In the genomic region with DNA sequence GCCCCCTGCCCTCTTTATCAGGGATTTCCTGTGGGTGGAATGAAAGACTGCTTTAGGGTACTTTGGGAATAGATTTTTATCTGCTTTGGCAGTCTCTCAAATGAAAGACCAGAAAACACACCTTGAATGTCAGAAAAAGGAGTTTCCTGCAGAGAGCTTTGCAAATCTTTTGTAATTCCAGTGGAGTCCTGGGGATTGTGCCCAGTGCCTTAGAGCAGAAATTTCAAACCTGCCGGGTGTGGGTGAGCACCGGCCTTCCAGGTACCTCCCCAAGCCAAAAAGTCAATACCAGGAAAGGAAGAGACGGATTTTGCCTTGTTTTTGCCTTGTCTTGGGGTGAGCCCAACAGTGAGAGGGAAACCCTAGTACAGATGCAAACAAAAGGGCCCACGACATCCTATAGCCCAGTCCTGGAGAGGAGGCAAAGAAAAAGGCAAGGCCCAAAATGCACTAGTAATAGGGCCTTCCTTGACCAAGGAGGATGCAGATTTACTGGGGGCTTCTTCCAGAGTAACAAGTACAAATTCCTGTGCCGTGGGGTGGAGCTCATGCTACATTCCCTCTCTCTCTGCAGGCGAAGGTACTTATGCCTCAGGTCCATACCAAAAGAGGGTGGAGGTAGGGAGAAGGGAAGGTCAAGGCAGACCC, we compare ENCODE assay signal across 20 cellular contexts. TPM values are rescaled to one million over a fixed set of nuclear protein-coding genes. Genes with fewer than 3 reads are reported as not detected.
"Had no signal": no experiment of that assay in that cellular context is flagged by ENCODE, and none has a peak within 500 bp of the region (broad histone marks: within the 10 kb centered on the region; RNA-seq: fewer than 3 reads in every experiment).

No MANE protein-coding gene starts in this region.

- H3K4me3 Mint-ChIP-seq: activated naive CD8-positive, alpha-beta T cell treated with anti-CD3 and anti-CD28 coated beads for 36 hours; effector memory CD8-positive, alpha-beta T cell; naive thymus-derived CD4-positive, alpha-beta T cell; stimulated activated naive B cell treated with anti-CD40 and anti-IgM and Interleukin-4, amounts not matched to agents 10 μg/mL and 1 μg/mL and 100 μg/mL, for 72 hours had no signal

- H3K36me3 ChIP-seq: esophagus muscularis mucosa, left lung, prostate gland, transverse colon had no signal

- H3K27me3 ChIP-seq: transverse colon had no signal

- H3K4me1 ChIP-seq: esophagus muscularis mucosa, left lung, prostate gland, transverse colon had no signal

- H3K9me3 ChIP-seq: esophagus muscularis mucosa, left lung, prostate gland, transverse colon had no signal

- H3K4me1 Mint-ChIP-seq: activated naive CD8-positive, alpha-beta T cell treated with anti-CD3 and anti-CD28 coated beads for 36 hours; naive thymus-derived CD4-positive, alpha-beta T cell; stimulated activated naive B cell treated with anti-CD40 and anti-IgM and Interleukin-4, amounts not matched to agents 10 μg/mL and 1 μg/mL and 100 μg/mL, for 72 hours had no signal

- H3K27me3 Mint-ChIP-seq: activated naive CD8-positive, alpha-beta T cell treated with anti-CD3 and anti-CD28 coated beads for 36 hours had no signal

- H3K27ac Mint-ChIP-seq: activated naive CD8-positive, alpha-beta T cell treated with anti-CD3 and anti-CD28 coated beads for 36 hours; effector memory CD8-positive, alpha-beta T cell; naive thymus-derived CD4-positive, alpha-beta T cell; stimulated activated naive B cell treated with anti-CD40 and anti-IgM and Interleukin-4, amounts not matched to agents 10 μg/mL and 1 μg/mL and 100 μg/mL, for 72 hours had no signal

- H3K36me3 Mint-ChIP-seq: activated naive CD8-positive, alpha-beta T cell treated with anti-CD3 and anti-CD28 coated beads for 36 hours; naive thymus-derived CD4-positive, alpha-beta T cell; stimulated activated naive B cell treated with anti-CD40 and anti-IgM and Interleukin-4, amounts not matched to agents 10 μg/mL and 1 μg/mL and 100 μg/mL, for 72 hours had no signal

- DNase-seq: activated CD4-positive, alpha-beta T cell treated with anti-CD3 and anti-CD28 coated beads for 4 hours; activated CD4-positive, alpha-beta T cell treated with anti-CD3 and anti-CD28 coated beads, Interleukin-2, amount 50 U/mL, for 48 hours; activated naive CD4-positive, alpha-beta T cell treated with Interleukin-2 at 50 U/mL for 16 hours; activated naive CD8-positive, alpha-beta T cell treated with anti-CD3 and anti-CD28 coated beads for 36 hours; activated T-cell treated with anti-CD3 and anti-CD28 coated beads, Interleukin-2, amount 50 U/mL, for 48 hours; central memory CD4-positive, alpha-beta T cell; dermis blood vessel endothelial cell; effector memory CD8-positive, alpha-beta T cell; kidney; left lung; naive thymus-derived CD4-positive, alpha-beta T cell; stimulated activated CD4-positive, alpha-beta T cell treated with anti-CD3 and anti-CD28 coated beads, Interleukin-2, amount 100 ng/mL, for 48 hours; stimulated activated CD8-positive, alpha-beta memory T cell treated with anti-CD3 and anti-CD28 coated beads, Interleukin-4, amount 100 ng/mL, for 48 hours; stimulated activated naive B cell treated with anti-CD40 and anti-IgM and Interleukin-4, amounts not matched to agents 10 μg/mL and 1 μg/mL and 100 μg/mL, for 72 hours; T-helper 1 cell; transverse colon had no signal

- H3K4me3 ChIP-seq: esophagus muscularis mucosa, left lung, lung, prostate gland, transverse colon had no signal

- H3K9me3 Mint-ChIP-seq: activated naive CD8-positive, alpha-beta T cell treated with anti-CD3 and anti-CD28 coated beads for 36 hours; effector memory CD8-positive, alpha-beta T cell; naive thymus-derived CD4-positive, alpha-beta T cell; stimulated activated naive B cell treated with anti-CD40 and anti-IgM and Interleukin-4, amounts not matched to agents 10 μg/mL and 1 μg/mL and 100 μg/mL, for 72 hours had no signal

- H3K27ac ChIP-seq: esophagus muscularis mucosa, left lung, prostate gland, transverse colon had no signal

RNA-seq across cellular contexts. Expression of a gene that starts 36.4 kb away (rescaled TPM):
- total RNA-seq: activated naive CD8-positive, alpha-beta T cell treated with anti-CD3 and anti-CD28 coated beads for 36 hours; dermis blood vessel endothelial cell; esophagus muscularis mucosa; kidney; left lung; naive thymus-derived CD4-positive, alpha-beta T cell; osteocyte; transverse colon had no signal
- polyA plus RNA-seq: lung; naive thymus-derived CD4-positive, alpha-beta T cell had no signal
